8 cellular contexts compared by ENCODE assay signal in genomic region chr6:158654498-158654897, GRCh38. TPM values are rescaled to one million over a fixed set of nuclear protein-coding genes. Genes with fewer than 3 reads are reported as not detected.
DNase-seq lines count a peak whose midpoint lies in the region; ATAC-seq, FAIRE-seq and TF ChIP-seq lines count a peak whose summit lies in the region.

No MANE protein-coding gene starts in this region.

- H4K20me1 ChIP-seq in GM12878 (ENCODE audit: control insufficient read depth, insufficient read depth), result no peaks in the 10 kb centered on the region
- H4K20me1 ChIP-seq in PC-3 (ENCODE audit: low read length), result no peaks in the 10 kb centered on the region

- H2AFZ ChIP-seq in GM12878 (ENCODE audit: control insufficient read depth, low read depth, low read length), result no peak overlapping the region
- no peak overlapping the region for H2AFZ ChIP-seq in PC-3 (ENCODE audit: low read length)

- H3K36me3 Mint-ChIP-seq in stimulated activated memory B cell treated with anti-CD40 and anti-IgM and Interleukin-4, amounts not matched to agents 10 μg/mL and 1 μg/mL and 100 μg/mL, for 72 hours, result peaks cover 22% of the 10 kb centered on the region

- no peaks in the 10 kb centered on the region for H3K27me3 Mint-ChIP-seq in stimulated activated memory B cell treated with anti-CD40 and anti-IgM and Interleukin-4, amounts not matched to agents 10 μg/mL and 1 μg/mL and 100 μg/mL, for 72 hours

- H3F3A ChIP-seq in PC-3 (ENCODE audit: low read length, unreplicated experiment), result no peaks in the 10 kb centered on the region

- H3K4me3 ChIP-seq in GM12878 (no peak overlapping the region), PC-3 (ENCODE audit: low read length) (no peak overlapping the region)

- BruUV-seq in GM12878 (replicated peaks; lab: Mats Ljungman, UMichigan), result no TSS peak
- no TSS peak for BruUV-seq in PC-3 (replicated peaks; lab: Mats Ljungman, UMichigan)

- no peak for TF ChIP-seq POLR2A in GM12878 (IDR thresholded peaks at IDR 0.05; ENCODE audit: low read depth, low read length)

- H3K36me3 ChIP-seq in GM12878 (ENCODE audit: control insufficient read depth in 2 of 2, insufficient read depth in 2 of 2, low read length in 1 of 2) (no peaks in the 10 kb centered on the region), PC-3 (ENCODE audit: low read depth, low read length) (no peaks in the 10 kb centered on the region)

- SMC1A ChIA-PET in GM12878 (lab: Charles Lee; ENCODE audit: uncharacterized antibody, unreplicated experiment), result interaction anchor here (2.0 kb wide), 1 partner anchor 10 kb away, joined by 15 read pairs; the partner anchor contains the start of gene DYNLT1

- peak in 11 of 14 donors; percentile 25 to 83 (median 59) for DNase-seq in C1 segment of cervical spinal cord (lab: John Stamatoyannopoulos, UW)
- DNase-seq in NCI-H1694 (lab: John Stamatoyannopoulos, UW), result peak; percentile 28
- DNase-seq in GM12878 (ENCODE audit: low read depth, low spot score), result no peak
- DNase-seq in kidney tubule cell (ENCODE audit: low spot score), result peak; percentile 82
- DNase-seq in PC-3, result no peak
- no peak for DNase-seq in ecto neural progenitor cell (ENCODE audit: low spot score)

- in situ Hi-C loops in GM12878 (cut with MboI), result no loop called here

- POLR2A ChIA-PET in GM12878 (lab: Charles Lee), result interaction anchor here (2.6 kb wide), 1 partner anchor 10 kb away, joined by 20 read pairs; the partner anchor contains the start of gene DYNLT1
- POLR2A ChIA-PET in PC-3 (lab: Charles Lee; ENCODE audit: unreplicated experiment), result no interaction called here

- H3K9ac ChIP-seq in GM12878 (ENCODE audit: control insufficient read depth, insufficient read depth, low read length), result no peak overlapping the region
- no peak overlapping the region for H3K9ac ChIP-seq in PC-3 (ENCODE audit: low read length)

- no peaks in the 10 kb centered on the region for H3K79me2 ChIP-seq in GM12878 (ENCODE audit: control insufficient read depth, insufficient read depth, low read length)
- H3K79me2 ChIP-seq in PC-3 (ENCODE audit: low read length), result no peaks in the 10 kb centered on the region

- CTCF ChIA-PET in GM12878 (lab: Yijun Ruan, JAX), result interaction anchor here (1.5 to 10.4 kb wide), 2 partner anchors 10 to 36 kb away, joined by 5 to 72 read pairs; partner anchors contain the start of gene DYNLT1
- CTCF ChIA-PET in PC-3 (lab: Charles Lee), result no interaction called here

- no peak for TF ChIP-seq RAD21 in GM12878 (IDR thresholded peaks at IDR 0.05; ENCODE audit: insufficient read depth, low read depth, low read length)

- no peak for FAIRE-seq in GM12878 (lab: Jason Lieb, UNC)

- H3K9me3 ChIP-seq in GM12878 (replicated peaks; ENCODE audit: control insufficient read depth, insufficient read depth, low read length), result no peaks in the 10 kb centered on the region
- no peaks in the 10 kb centered on the region for H3K9me3 ChIP-seq in PC-3 (ENCODE audit: low read length)

- ATAC-seq in GM12878, result no peak
- ATAC-seq in stimulated activated memory B cell treated with anti-CD40 and anti-IgM and Interleukin-4, amounts not matched to agents 10 μg/mL and 1 μg/mL and 100 μg/mL, for 72 hours, result no peak
- ATAC-seq in PC-3, result no peak
- ATAC-seq in HG03135 (IDR thresholded peaks at IDR 0.05; ENCODE audit: unreplicated experiment), result no peak

- H3K4me3 Mint-ChIP-seq in stimulated activated memory B cell treated with anti-CD40 and anti-IgM and Interleukin-4, amounts not matched to agents 10 μg/mL and 1 μg/mL and 100 μg/mL, for 72 hours, result no peak overlapping the region

- H3K4me1 ChIP-seq in GM12878 (ENCODE audit: control insufficient read depth, insufficient read depth, low read length) (peaks cover 23% of the 10 kb centered on the region), PC-3 (ENCODE audit: insufficient read depth, low read length) (no peaks in the 10 kb centered on the region)

- TF ChIP-seq CTCF in GM12878 (IDR thresholded peaks at IDR 0.05 in 2 of 3, conservative IDR thresholded peaks at IDR 0.05 in 1 of 3; ENCODE audit: control insufficient read depth in 2 of 3, extremely low read depth in 1 of 3, insufficient read depth in 1 of 3, low read depth in 3 of 3, low read length in 3 of 3) (no peak), PC-3 (conservative IDR thresholded peaks at IDR 0.05; ENCODE audit: low read depth, low read length) (no peak)

- WGBS in GM12878 (ENCODE audit: insufficient coverage, insufficient replicate concordance, low lambda C conversion rate, missing lambda C conversion rate), result 85% methylated on average over 6 of the region's 6 CpGs

- peak overlapping the region; percentile 91 for H3K27ac Mint-ChIP-seq in stimulated activated memory B cell treated with anti-CD40 and anti-IgM and Interleukin-4, amounts not matched to agents 10 μg/mL and 1 μg/mL and 100 μg/mL, for 72 hours

- peak overlapping the region; percentile 70; the same call in 1 of the 2 replicates for H3K4me2 ChIP-seq in GM12878 (ENCODE audit: control insufficient read depth, insufficient read depth)
- no peak overlapping the region for H3K4me2 ChIP-seq in PC-3 (ENCODE audit: low read length)

- no peak for TF ChIP-seq EP300 in GM12878 (IDR thresholded peaks at IDR 0.05; ENCODE audit: borderline replicate concordance in 1 of 2, control insufficient read depth in 1 of 2, low read depth in 2 of 2, low read length in 2 of 2)

- intact Hi-C loops in GM12878 (cut with micrococcal nuclease; ENCODE audit: unreplicated experiment) (loop anchor here (5.0 kb wide), 2 partner anchors 463 to 892 kb away; no protein-coding TSS in a partner anchor), PC-3 (cut with micrococcal nuclease) (no loop called here)

- RAD21 ChIA-PET in GM12878 (lab: Charles Lee; ENCODE audit: unreplicated experiment), result interaction anchor here (1.0 to 3.3 kb wide), 2 partner anchors 10 to 37 kb away, joined by 4 to 9 read pairs; partner anchors contain the start of gene DYNLT1

- H3K4me1 Mint-ChIP-seq in stimulated activated memory B cell treated with anti-CD40 and anti-IgM and Interleukin-4, amounts not matched to agents 10 μg/mL and 1 μg/mL and 100 μg/mL, for 72 hours, result peaks cover 32% of the 10 kb centered on the region

- no peaks in the 10 kb centered on the region for H3K9me2 ChIP-seq in PC-3 (replicated peaks; ENCODE audit: low read length)

- no peaks in the 10 kb centered on the region for H3K9me3 Mint-ChIP-seq in stimulated activated memory B cell treated with anti-CD40 and anti-IgM and Interleukin-4, amounts not matched to agents 10 μg/mL and 1 μg/mL and 100 μg/mL, for 72 hours

- no peaks in the 10 kb centered on the region for H3K27me3 ChIP-seq in GM12878 (replicated peaks in 1 of 2; ENCODE audit: control insufficient read depth in 2 of 2, insufficient read depth in 2 of 2, low read length in 1 of 2)
- H3K27me3 ChIP-seq in PC-3 (ENCODE audit: low read length), result no peaks in the 10 kb centered on the region

- no peak overlapping the region for H3K27ac ChIP-seq in GM12878 (ENCODE audit: control insufficient read depth, insufficient read depth)
- no peak overlapping the region for H3K27ac ChIP-seq in PC-3 (ENCODE audit: low read length)

RNA-seq across cellular contexts. Expression of gene SYTL3, which starts 4.6 kb away (rescaled TPM):
- 30.4 and 37.7 TPM in 2 replicates for total RNA-seq in GM12878 (2013; cell fraction: nucleolus; rRNA removed)
- total RNA-seq in GM12878 (2014; rRNA removed) (9.1 and 9.4 TPM in 2 replicates), GM12878 (2014; rRNA removed; fragmentation: Illumina TruSeq; extraction: Trizol) (6.4 and 6.7 TPM in 2 replicates), GM12878 (2021) (7.1 and 8.4 TPM in 2 replicates), PC-3 (2014; rRNA removed) (1.7 and 1.8 TPM in 2 replicates)
- polyA plus RNA-seq in GM12878 (2011; ENCODE audit: low read depth), result 4.8 TPM
- polyA plus RNA-seq in GM12878 (2011; rRNA removed) (12.1 and 12.9 TPM in 2 replicates), GM12878 (2014; fragmentation: Illumina TruSeq; extraction: Trizol) (8.0 and 8.3 TPM in 2 replicates), GM12878 (2014; fragmentation: Nextera tagmentation; extraction: Ambion mirVana) (1 to 10 TPM; 3.3 to 4.2 TPM), GM12878 (2014; rRNA removed) (7.1 and 7.2 TPM in 2 replicates), GM12878 (2016; fragmentation: Nextera tagmentation; extraction: Ambion mirVana) (1 to 10 TPM; 5.9 to 6.7 TPM)
- polyA plus RNA-seq in GM12878 (2011; cell fraction: cytosol; rRNA removed), result 11.7 and 15.5 TPM in 2 replicates
- polyA plus RNA-seq in GM12878 (2011; cell fraction: nucleus; rRNA removed), result 16.8 and 21.8 TPM in 2 replicates
- 3.7 and 6.1 TPM in 2 replicates for polyA plus RNA-seq in GM12878 (2012)
- 12.9 and 13.6 TPM in 2 replicates for polyA minus RNA-seq in GM12878 (2011; rRNA and poly(A)+ RNA removed)
- polyA minus RNA-seq in GM12878 (2011; cell fraction: cytosol; rRNA and poly(A)+ RNA removed), result 2.9 and 4.1 TPM in 2 replicates
- 7.6 and 18.4 TPM in 2 replicates for polyA minus RNA-seq in GM12878 (2011; cell fraction: nucleus; rRNA and poly(A)+ RNA removed)

RNA-seq across cellular contexts. Expression of gene DYNLT1, which starts 10.0 kb away (rescaled TPM):
- 28.3 and 29.2 TPM in 2 replicates for total RNA-seq in GM12878 (2013; cell fraction: nucleolus; rRNA removed)
- total RNA-seq in GM12878 (2014; rRNA removed), result 35.9 and 41.5 TPM in 2 replicates
- total RNA-seq in GM12878 (2014; rRNA removed; fragmentation: Illumina TruSeq; extraction: Trizol), result 33.6 and 34.0 TPM in 2 replicates
- total RNA-seq in GM12878 (2021), result 49.1 and 51.3 TPM in 2 replicates
- 84.8 TPM for polyA plus RNA-seq in GM12878 (2011; ENCODE audit: low read depth)
- 184 and 225 TPM in 2 replicates for polyA plus RNA-seq in GM12878 (2011; rRNA removed)
- polyA plus RNA-seq in GM12878 (2011; cell fraction: cytosol; rRNA removed), result 123 and 164 TPM in 2 replicates
- polyA plus RNA-seq in GM12878 (2011; cell fraction: nucleus; rRNA removed), result 71.6 and 105 TPM in 2 replicates
- polyA plus RNA-seq in GM12878 (2012), result 43.5 and 55.4 TPM in 2 replicates
- polyA plus RNA-seq in GM12878 (2014; fragmentation: Illumina TruSeq; extraction: Trizol), result 58.6 and 69.7 TPM in 2 replicates
- 100 to 1,000 TPM; 246 to 298 TPM for polyA plus RNA-seq in GM12878 (2014; fragmentation: Nextera tagmentation; extraction: Ambion mirVana)
- polyA plus RNA-seq in GM12878 (2014; rRNA removed), result 54.5 and 62.3 TPM in 2 replicates
- 100 to 1,000 TPM; 116 to 119 TPM for polyA plus RNA-seq in GM12878 (2016; fragmentation: Nextera tagmentation; extraction: Ambion mirVana)
- polyA minus RNA-seq in GM12878 (2011; rRNA and poly(A)+ RNA removed), result 91.6 and 112 TPM in 2 replicates
- polyA minus RNA-seq in GM12878 (2011; cell fraction: cytosol; rRNA and poly(A)+ RNA removed), result 18.4 and 19.9 TPM in 2 replicates
- polyA minus RNA-seq in GM12878 (2011; cell fraction: nucleus; rRNA and poly(A)+ RNA removed), result 14.9 and 18.1 TPM in 2 replicates
- 35.0 and 50.5 TPM in 2 replicates for total RNA-seq in PC-3 (2014; rRNA removed)

Comparison
In these comparisons a context has a peak if more than half of its experiments do, and no peak if none do; other contexts are left out.
1. DNase-seq: peak in C1 segment of cervical spinal cord (11 of 14), NCI-H1694 (single experiment) and kidney tubule cell (single experiment); none in GM12878 (single experiment), PC-3 (single experiment) and ecto neural progenitor cell (single experiment).